ENCODE assay signal across 13 cellular contexts in genomic region chr10:95375418-95375817, GRCh38.
DNase-seq lines count a peak whose midpoint lies in the region; ATAC-seq and TF ChIP-seq lines count a peak whose summit lies in the region.
"Had no signal": no experiment of that assay in that cellular context is flagged by ENCODE, and none has a peak within 500 bp of the region (broad histone marks: within the 10 kb centered on the region; RNA-seq: fewer than 3 reads in every experiment).

No MANE protein-coding gene starts in this region.

- H3K4me3 ChIP-seq in heart left ventricle = no peak overlapping the region
- no peak overlapping the region for H3K4me3 ChIP-seq in right cardiac atrium (ENCODE audit: low read length)
- H3K4me3 ChIP-seq in neural progenitor cell = no peak overlapping the region
- no peak overlapping the region for H3K4me3 ChIP-seq in tibial artery
- no peak overlapping the region for H3K4me3 ChIP-seq in GM23338

- H3K27me3 ChIP-seq in heart left ventricle (no peaks in the 10 kb centered on the region), right cardiac atrium (ENCODE audit: control insufficient read depth, insufficient read depth) (no peaks in the 10 kb centered on the region), neural progenitor cell (no peaks in the 10 kb centered on the region), tibial artery (no peaks in the 10 kb centered on the region), GM23338 (ENCODE audit: insufficient read depth) (no peaks in the 10 kb centered on the region)

- DNase-seq in heart left ventricle (no peak), right cardiac atrium (no peak), dermis blood vessel endothelial cell (peak; percentile 42), neural progenitor cell (ENCODE audit: low spot score) (no peak), tibial artery (no peak), GM23338 (ENCODE audit: low spot score) (no peak), NAMALWA (ENCODE audit: low spot score) (no peak)
- DNase-seq in activated T-cell treated with anti-CD3 and anti-CD28 coated beads, Interleukin-2, amount 50 U/mL, for 4 hours = no peak
- DNase-seq: Caco-2; CD4-positive, alpha-beta T cell; HFFc6 had no signal

- H3K36me3 Mint-ChIP-seq in neural progenitor cell (no peaks in the 10 kb centered on the region), GM23338 (ENCODE audit: low read depth) (peaks cover 8% of the 10 kb centered on the region)
- H3K36me3 Mint-ChIP-seq in activated T-cell treated with anti-CD3 and anti-CD28 coated beads, Interleukin-2, amount 50 U/mL, for 4 hours (ENCODE audit: insufficient read depth) = no peaks in the 10 kb centered on the region

- H3K9me3 Mint-ChIP-seq in neural progenitor cell = no peaks in the 10 kb centered on the region
- H3K9me3 Mint-ChIP-seq in GM23338 = no peaks in the 10 kb centered on the region
- peaks cover 5% of the 10 kb centered on the region for H3K9me3 Mint-ChIP-seq in activated T-cell treated with anti-CD3 and anti-CD28 coated beads, Interleukin-2, amount 50 U/mL, for 4 hours
- H3K9me3 Mint-ChIP-seq: CD4-positive, alpha-beta T cell had no signal

- H3K4me1 Mint-ChIP-seq in neural progenitor cell (no peaks in the 10 kb centered on the region), GM23338 (peaks cover 25% of the 10 kb centered on the region)
- H3K4me1 Mint-ChIP-seq in activated T-cell treated with anti-CD3 and anti-CD28 coated beads, Interleukin-2, amount 50 U/mL, for 4 hours (ENCODE audit: low read depth) = peaks cover 3% of the 10 kb centered on the region
- H3K4me1 Mint-ChIP-seq: B cell had no signal

- H3K27ac Mint-ChIP-seq in neural progenitor cell (no peak overlapping the region), GM23338 (no peak overlapping the region)
- H3K27ac Mint-ChIP-seq: B cell; CD4-positive, alpha-beta T cell; HFFc6 had no signal

- no peak for ATAC-seq in heart left ventricle
- ATAC-seq in right cardiac atrium = no peak
- ATAC-seq in GM23338 = no peak
- ATAC-seq in activated T-cell treated with anti-CD3 and anti-CD28 coated beads, Interleukin-2, amount 50 U/mL, for 4 hours = no peak

- H3K79me2 ChIP-seq in neural progenitor cell (ENCODE audit: low read depth) = no peaks in the 10 kb centered on the region
- no peaks in the 10 kb centered on the region for H3K79me2 ChIP-seq in GM23338 (replicated peaks; ENCODE audit: insufficient read depth)

- H3K27me3 Mint-ChIP-seq in neural progenitor cell (ENCODE audit: insufficient read depth, low read depth) (no peaks in the 10 kb centered on the region), GM23338 (ENCODE audit: insufficient read depth, low read depth, poor library complexity) (no peaks in the 10 kb centered on the region)
- peaks cover 10% of the 10 kb centered on the region for H3K27me3 Mint-ChIP-seq in activated T-cell treated with anti-CD3 and anti-CD28 coated beads, Interleukin-2, amount 50 U/mL, for 4 hours (ENCODE audit: low read depth)

- no peaks in the 10 kb centered on the region for H3K9me2 ChIP-seq in GM23338 (ENCODE audit: insufficient read depth)

- H3K9me3 ChIP-seq in heart left ventricle (no peaks in the 10 kb centered on the region), right cardiac atrium (ENCODE audit: control insufficient read depth, low read length) (no peaks in the 10 kb centered on the region), neural progenitor cell (ENCODE audit: low read depth) (no peaks in the 10 kb centered on the region), tibial artery (no peaks in the 10 kb centered on the region)
- H3K9me3 ChIP-seq: Caco-2 had no signal

- TF ChIP-seq CTCF in heart left ventricle (IDR thresholded peaks at IDR 0.05) = no peak
- no peak for TF ChIP-seq CTCF in neural progenitor cell (IDR thresholded peaks at IDR 0.05)
- TF ChIP-seq CTCF in tibial artery (IDR thresholded peaks at IDR 0.05) = no peak
- no peak for TF ChIP-seq CTCF in GM23338 (conservative IDR thresholded peaks at IDR 0.05; ENCODE audit: low read depth in 2 of 2)

- TF ChIP-seq POLR2A in heart left ventricle (IDR thresholded peaks at IDR 0.05) = no peak

- intact Hi-C loops in heart left ventricle (cut with DNase I) = loop anchor here in 9 of 10 donors (2.0 to 5.0 kb wide), 6 partner anchors 37 to 227 kb away; no protein-coding TSS in a partner anchor
- intact Hi-C loops in right cardiac atrium (cut with DNase I) = loop anchor here in 3 of 4 donors (2.0 to 10.0 kb wide), 3 partner anchors 49 to 227 kb away; no protein-coding TSS in a partner anchor
- intact Hi-C loops in tibial artery (cut with DNase I; ENCODE audit: low total_unique reads) = loop anchor here (1.0 to 5.0 kb wide), 3 partner anchors 52 to 226 kb away; partner anchors contain the start of gene SORBS1

- 53 to 72% (median 64%) methylated on average over 1 of the region's 1 CpG for WGBS in heart left ventricle, 4 donors
- WGBS in right cardiac atrium = 65% methylated on average over 1 of the region's 1 CpG

- H2AFZ ChIP-seq in neural progenitor cell (replicated peaks) (no peak overlapping the region), GM23338 (no peak overlapping the region)

- H3K36me3 ChIP-seq in heart left ventricle = peaks cover 0 to 84% (median 62%) of the 10 kb centered on the region in 9 donors
- H3K36me3 ChIP-seq in neural progenitor cell = no peaks in the 10 kb centered on the region
- H3K36me3 ChIP-seq in tibial artery = peaks cover 56 to 68% (median 64%) of the 10 kb centered on the region in 3 donors
- no peaks in the 10 kb centered on the region for H3K36me3 ChIP-seq in GM23338 (ENCODE audit: insufficient read depth)

- peak overlapping the region; percentile 23 for H3K4me2 ChIP-seq in neural progenitor cell
- no peak overlapping the region for H3K4me2 ChIP-seq in GM23338

- H3K4me1 ChIP-seq in heart left ventricle = peaks cover 0 to 66% (median 36%) of the 10 kb centered on the region in 12 donors
- H3K4me1 ChIP-seq in right cardiac atrium (ENCODE audit: control insufficient read depth, insufficient read depth, low read length) = peaks cover 6% of the 10 kb centered on the region
- H3K4me1 ChIP-seq in neural progenitor cell = peaks cover 18% of the 10 kb centered on the region
- H3K4me1 ChIP-seq in tibial artery = peaks cover 0 to 69% (median 45%) of the 10 kb centered on the region in 4 donors
- H3K4me1 ChIP-seq in GM23338 (ENCODE audit: insufficient read depth) = peaks cover 17% of the 10 kb centered on the region; the same call in 1 of the 2 replicates
- H3K4me1 ChIP-seq: Caco-2 had no signal

- H3F3A ChIP-seq in neural progenitor cell (ENCODE audit: low read depth) = no peaks in the 10 kb centered on the region
- no peaks in the 10 kb centered on the region for H3F3A ChIP-seq in GM23338 (replicated peaks; ENCODE audit: low read depth)

- no peak overlapping the region for H3K9ac ChIP-seq in neural progenitor cell

- H3K27ac ChIP-seq in heart left ventricle (peak overlapping the region in 8 of 12 donors; percentile 1 to 77 (median 24)), right cardiac atrium (ENCODE audit: low read length) (no peak overlapping the region), neural progenitor cell (no peak overlapping the region), tibial artery (peak overlapping the region; percentile 77 to 91), GM23338 (ENCODE audit: low read depth) (no peak overlapping the region)
- H3K27ac ChIP-seq: 22Rv1 had no signal

- no peak overlapping the region for H3K4me3 Mint-ChIP-seq in neural progenitor cell
- no peak overlapping the region for H3K4me3 Mint-ChIP-seq in GM23338
- no peak overlapping the region for H3K4me3 Mint-ChIP-seq in activated T-cell treated with anti-CD3 and anti-CD28 coated beads, Interleukin-2, amount 50 U/mL, for 4 hours
- H3K4me3 Mint-ChIP-seq: B cell; CD4-positive, alpha-beta T cell; HFFc6 had no signal

- H4K20me1 ChIP-seq in neural progenitor cell (ENCODE audit: low read depth) (no peaks in the 10 kb centered on the region), GM23338 (replicated peaks; ENCODE audit: insufficient read depth) (no peaks in the 10 kb centered on the region)

TF ChIP-seq in GM23338, 12 proteins besides CTCF, POLR2A, EP300 and RAD21 (continues in another document):
- TF ChIP-seq ETS1 (IDR thresholded peaks at IDR 0.05) (no peak), NANOG (IDR thresholded peaks at IDR 0.05; ENCODE audit: borderline replicate concordance) (no peak), POLR2AphosphoS5 (IDR thresholded peaks at IDR 0.05; ENCODE audit: low read depth) (no peak), ZNF331 (CRISPR knock-in tag; IDR thresholded peaks at IDR 0.05; ENCODE audit: low read depth) (no peak), STAT1 (IDR thresholded peaks at IDR 0.05; ENCODE audit: unreplicated experiment) (no peak), JUNB (IDR thresholded peaks at IDR 0.05; ENCODE audit: unreplicated experiment) (no peak), EZH2phosphoT487 (IDR thresholded peaks at IDR 0.05; ENCODE audit: unreplicated experiment) (no peak)

Comparison
In these comparisons a context has a peak if more than half of its experiments do, and no peak if none do; other contexts are left out.
1. H3K27ac ChIP-seq: peak in heart left ventricle (8 of 12) and tibial artery (2 of 2); none in right cardiac atrium (single experiment), neural progenitor cell (single experiment) and GM23338 (single experiment).